Comparison of ENCODE assay signal across 26 cellular contexts in the genomic region with DNA sequence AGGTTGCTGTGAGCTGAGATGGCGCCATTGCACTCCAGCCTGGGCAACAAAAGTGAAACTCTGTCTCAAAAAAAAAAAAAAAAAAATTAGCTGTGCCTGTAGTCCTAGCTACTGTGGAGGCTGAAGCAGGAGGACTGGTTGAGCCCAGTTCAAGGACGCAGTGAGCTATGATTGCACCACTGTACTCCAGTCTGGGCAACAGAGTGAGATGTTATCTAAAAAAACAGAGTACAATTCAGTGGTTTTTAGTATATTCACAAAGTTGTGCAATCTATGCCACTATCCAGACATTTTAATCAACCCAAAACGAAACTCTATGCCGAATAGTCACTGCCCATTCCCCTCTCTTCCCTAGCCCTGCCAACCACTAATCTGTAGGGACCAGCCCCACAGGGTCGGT. TPM values are rescaled to one million over a fixed set of nuclear protein-coding genes. Genes with fewer than 3 reads are reported as not detected.
DNase-seq lines count a peak whose midpoint lies in the region; ATAC-seq and TF ChIP-seq lines count a peak whose summit lies in the region.
"Had no signal": no experiment of that assay in that cellular context is flagged by ENCODE, and none has a peak within 500 bp of the region (broad histone marks: within the 10 kb centered on the region; RNA-seq: fewer than 3 reads in every experiment).

No MANE protein-coding gene starts in this region.

- no peaks in the 10 kb centered on the region for H3K36me3 ChIP-seq in RWPE2 (ENCODE audit: low read depth)
- H3K36me3 ChIP-seq in thyroid gland, result no peaks in the 10 kb centered on the region
- no peaks in the 10 kb centered on the region for H3K36me3 ChIP-seq in SJCRH30
- H3K36me3 ChIP-seq: breast epithelium had no signal

- 66% methylated on average over 5 of the region's 5 CpGs for WGBS in right cardiac atrium
- WGBS in thyroid gland, 2 donors, result 79 to 85% methylated on average over 5 of the region's 5 CpGs

- intact Hi-C loops in right cardiac atrium (cut with DNase I), result no loop called here
- intact Hi-C loops in left cardiac atrium (cut with DNase I), result no loop called here
- intact Hi-C loops in thyroid gland (cut with DNase I), result no loop called here

- H3K4me1 ChIP-seq in right cardiac atrium (ENCODE audit: control insufficient read depth, insufficient read depth, low read length) (no peaks in the 10 kb centered on the region), RWPE2 (ENCODE audit: insufficient read depth, poor library complexity, severe bottlenecking) (no peaks in the 10 kb centered on the region), thyroid gland (no peaks in the 10 kb centered on the region), SJCRH30 (no peaks in the 10 kb centered on the region)
- H3K4me1 ChIP-seq: breast epithelium had no signal

- no peak for TF ChIP-seq POLR2A in thyroid gland (IDR thresholded peaks at IDR 0.05)

- in situ Hi-C loops in GM13977 (cut with MboI; ENCODE audit: low pct_unique_long_range_greater_than_20kb, low sequenced_read_pairs, unreplicated experiment), result no loop called here

- H3K9me3 ChIP-seq in right cardiac atrium (ENCODE audit: control insufficient read depth, low read length), result no peaks in the 10 kb centered on the region
- H3K9me3 ChIP-seq in RWPE2 (ENCODE audit: severe bottlenecking), result no peaks in the 10 kb centered on the region
- H3K9me3 ChIP-seq in thyroid gland, result no peaks in the 10 kb centered on the region
- H3K9me3 ChIP-seq in SJCRH30 (replicated peaks), result no peaks in the 10 kb centered on the region
- H3K9me3 ChIP-seq: breast epithelium had no signal

- DNase-seq in right cardiac atrium, result peak in 1 of 3 donors; percentile 29
- DNase-seq in left cardiac atrium, result no peak
- DNase-seq in RWPE2 (ENCODE audit: low spot score), result peak; percentile 2
- DNase-seq in fibroblast of the aortic adventitia (ENCODE audit: low read depth), result peak; percentile 19
- DNase-seq in thyroid gland, result no peak
- no peak for DNase-seq in GM13977 (ENCODE audit: low spot score)
- DNase-seq in SJCRH30, result no peak
- no peak for DNase-seq in DMS53 (lab: John Stamatoyannopoulos, UW)
- DNase-seq: activated CD4-positive, alpha-beta T cell treated with anti-CD3 and anti-CD28 coated beads, Interleukin-2, amount 50 U/mL, for 1 hour; activated CD8-positive, alpha-beta memory T cell treated with anti-CD3 and anti-CD28 coated beads, Interleukin-2, amount 50 U/mL, for 48 hours; activated naive CD8-positive, alpha-beta T cell treated with anti-CD3 and anti-CD28 coated beads, Interleukin-2, amount 50 U/mL, for 24 hours; CD4-positive, CD25-positive, alpha-beta regulatory T cell; cortex of kidney; foreskin fibroblast; GOT3; NCI-H1436; NCI-H2171 treated with DMSO at 0.1 percent for 48 hours; SIG-M5 had no signal

- no peak overlapping the region for H3K4me3 ChIP-seq in right cardiac atrium (ENCODE audit: low read length)
- H3K4me3 ChIP-seq in RWPE2 (ENCODE audit: severe bottlenecking), result no peak overlapping the region
- no peak overlapping the region for H3K4me3 ChIP-seq in fibroblast of the aortic adventitia (ENCODE audit: low read depth, low read length)
- H3K4me3 ChIP-seq in thyroid gland (replicated peaks in 1 of 3), result no peak overlapping the region
- no peak overlapping the region for H3K4me3 ChIP-seq in SJCRH30
- H3K4me3 ChIP-seq: breast epithelium, hepatocyte had no signal

- H3K27ac ChIP-seq in right cardiac atrium (ENCODE audit: low read length) (no peak overlapping the region), RWPE2 (ENCODE audit: poor library complexity, severe bottlenecking) (no peak overlapping the region), thyroid gland (no peak overlapping the region), SJCRH30 (no peak overlapping the region)
- H3K27ac ChIP-seq: breast epithelium, hepatocyte had no signal

- H3K27me3 ChIP-seq in right cardiac atrium (ENCODE audit: control insufficient read depth, insufficient read depth) (no peaks in the 10 kb centered on the region), RWPE2 (ENCODE audit: insufficient read depth, poor library complexity, severe bottlenecking) (no peaks in the 10 kb centered on the region), thyroid gland (no peaks in the 10 kb centered on the region), SJCRH30 (no peaks in the 10 kb centered on the region)
- H3K27me3 ChIP-seq: breast epithelium, hepatocyte had no signal

- TF ChIP-seq CTCF in RWPE2 (IDR thresholded peaks at IDR 0.05; ENCODE audit: poor library complexity, severe bottlenecking) (no peak), fibroblast of the aortic adventitia (IDR thresholded peaks at IDR 0.05; ENCODE audit: insufficient read depth, low read length) (no peak), thyroid gland (IDR thresholded peaks at IDR 0.05) (no peak), GM13977 (IDR thresholded peaks at IDR 0.05; ENCODE audit: extremely low read depth, insufficient read depth, missing control alignments) (no peak)

- peak; percentile 68 to 82 for ATAC-seq in right cardiac atrium
- ATAC-seq in left cardiac atrium, result no peak
- ATAC-seq in RWPE2 (ENCODE audit: low read depth), result no peak
- ATAC-seq: activated naive CD8-positive, alpha-beta T cell treated with anti-CD3 and anti-CD28 coated beads, Interleukin-2, amount 50 U/mL, for 24 hours had no signal

RNA-seq across cellular contexts. Expression of gene C16orf54, which starts 25.1 kb away (rescaled TPM):
- 1 to 10 TPM in 1 of 4 donors, under 1 TPM in 3; 0.62 to 1.1 (median 0.73) TPM for total RNA-seq in right cardiac atrium
- polyA plus RNA-seq in right cardiac atrium, result 0.23 TPM
- total RNA-seq in left cardiac atrium, result 1 to 10 TPM; 1.3 to 1.7 TPM
- not detected in 2 replicates for total RNA-seq in fibroblast of the aortic adventitia (ENCODE audit: low replicate concordance)
- total RNA-seq in thyroid gland, result under 1 TPM; 0.22 to 0.83 (median 0.37) TPM
- total RNA-seq in SJCRH30 (2014; rRNA removed; shearing (Covaris generic)), result not detected in 2 replicates
- total RNA-seq: G401, LHCN-M2, renal cortical epithelial cell had no signal

RNA-seq across cellular contexts. Expression of gene QPRT, which starts 41.7 kb away (rescaled TPM):
- 10 to 100 TPM; 20.4 to 53.5 (median 39.7) TPM for total RNA-seq in right cardiac atrium
- polyA plus RNA-seq in right cardiac atrium, result 44.3 TPM
- 10 to 100 TPM; 20.4 to 22.0 TPM for total RNA-seq in left cardiac atrium
- total RNA-seq in fibroblast of the aortic adventitia (ENCODE audit: low replicate concordance), result 7.4 and 86.1 TPM in 2 replicates
- 1 to 10 TPM; 1.7 to 5.6 (median 3.0) TPM for total RNA-seq in thyroid gland
- 51.0 and 51.9 TPM in 2 replicates for total RNA-seq in SJCRH30 (2014; rRNA removed; shearing (Covaris generic))

RNA-seq across cellular contexts. Expression of gene ZG16, which starts 57.4 kb away (rescaled TPM):
- total RNA-seq in right cardiac atrium (not detected), left cardiac atrium (not detected), fibroblast of the aortic adventitia (ENCODE audit: low replicate concordance) (not detected in 2 replicates), thyroid gland (not detected)
- not detected for polyA plus RNA-seq in right cardiac atrium
- total RNA-seq in SJCRH30 (2014; rRNA removed; shearing (Covaris generic)), result not detected in 2 replicates
- total RNA-seq: CD4-positive, CD25-positive, alpha-beta regulatory T cell; G401; LHCN-M2; lower leg skin; mucosa of gallbladder; renal cortical epithelial cell; urinary bladder had no signal
- polyA plus RNA-seq: CD4-positive, CD25-positive, alpha-beta regulatory T cell; urinary bladder had no signal

RNA-seq across cellular contexts. Expression of gene SPN, which starts 57.7 kb away (rescaled TPM):
- total RNA-seq in right cardiac atrium (1 to 10 TPM; 1.3 to 3.4 (median 2.9) TPM), left cardiac atrium (1 to 10 TPM; 1.4 to 3.7 TPM), fibroblast of the aortic adventitia (ENCODE audit: low replicate concordance) (not detected in 2 replicates), thyroid gland (1 to 10 TPM in 1 of 4 donors, under 1 TPM in 3; 0.67 to 3.4 (median 0.86) TPM)
- 2.6 TPM for polyA plus RNA-seq in right cardiac atrium
- 0.96 and 2.1 TPM in 2 replicates for total RNA-seq in SJCRH30 (2014; rRNA removed; shearing (Covaris generic))
- total RNA-seq: LHCN-M2 had no signal

Comparison
In these comparisons a context has a peak if more than half of its experiments do, and no peak if none do; other contexts are left out.
1. ATAC-seq: peak in right cardiac atrium (2 of 2); none in left cardiac atrium (0 of 2) and RWPE2 (single experiment).
2. DNase-seq: peak in RWPE2 (single experiment) and fibroblast of the aortic adventitia (single experiment); none in left cardiac atrium (single experiment), thyroid gland (0 of 2), GM13977 (single experiment), SJCRH30 (0 of 2) and DMS53 (single experiment).